ENCODE assay signal across 12 cellular contexts in the genomic region with DNA sequence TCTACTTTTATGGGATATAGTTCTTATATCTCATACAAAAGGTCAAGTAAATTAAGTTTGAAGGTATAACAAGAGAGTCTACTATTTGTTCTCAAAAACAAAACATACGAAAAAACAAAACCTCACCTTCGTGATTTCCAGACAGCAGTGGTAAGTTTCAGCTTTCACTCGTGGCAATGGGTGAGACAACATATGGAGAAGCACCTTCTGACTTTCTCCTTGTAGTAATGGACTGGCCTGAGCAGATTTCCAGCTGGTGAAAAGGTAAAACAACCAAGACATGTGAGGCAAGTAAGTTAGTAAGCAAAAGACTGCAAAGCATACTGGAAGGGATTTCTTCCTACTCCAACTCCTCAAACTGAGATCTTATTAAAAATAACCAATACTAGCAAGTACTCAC. TPM values are rescaled to one million over a fixed set of nuclear protein-coding genes. Genes with fewer than 3 reads are reported as not detected.
DNase-seq lines count a peak whose midpoint lies in the region; ATAC-seq lines count a peak whose summit lies in the region.
"Had no signal": no experiment of that assay in that cellular context is flagged by ENCODE, and none has a peak within 500 bp of the region (broad histone marks: within the 10 kb centered on the region; RNA-seq: fewer than 3 reads in every experiment).

No MANE protein-coding gene starts in this region.

- ATAC-seq in GM18520 (IDR thresholded peaks at IDR 0.05; ENCODE audit: unreplicated experiment) (peak; percentile 68), GM21786 (IDR thresholded peaks at IDR 0.05; ENCODE audit: unreplicated experiment) (peak; percentile 75), HG03196 (IDR thresholded peaks at IDR 0.05; ENCODE audit: unreplicated experiment) (peak; percentile 50), left lobe of liver (peak; percentile 58)
- ATAC-seq in stimulated activated naive CD8-positive, alpha-beta T cell treated with anti-CD3 and anti-CD28 coated beads, Interleukin-15, amount 100 ng/mL, for 72 hours: no peak
- ATAC-seq: activated naive CD8-positive, alpha-beta T cell treated with anti-CD3 and anti-CD28 coated beads, Interleukin-2, amount 50 U/mL, for 24 hours had no signal

- no peak overlapping the region for H3K4me3 Mint-ChIP-seq in stimulated activated naive CD8-positive, alpha-beta T cell treated with anti-CD3 and anti-CD28 coated beads, Interleukin-15, amount 100 ng/mL, for 72 hours
- H3K4me3 Mint-ChIP-seq: activated naive CD8-positive, alpha-beta T cell treated with anti-CD3 and anti-CD28 coated beads, Interleukin-2, amount 50 U/mL, for 24 hours had no signal

- no peak overlapping the region for H3K27ac Mint-ChIP-seq in stimulated activated naive CD8-positive, alpha-beta T cell treated with anti-CD3 and anti-CD28 coated beads, Interleukin-15, amount 100 ng/mL, for 72 hours
- H3K27ac Mint-ChIP-seq: activated naive CD8-positive, alpha-beta T cell treated with anti-CD3 and anti-CD28 coated beads, Interleukin-2, amount 50 U/mL, for 24 hours had no signal

- DNase-seq in left lobe of liver (ENCODE audit: low spot score) (no peak), NK-92 (lab: John Stamatoyannopoulos, UW; ENCODE audit: unreplicated experiment) (no peak), NCI-H510A (lab: John Stamatoyannopoulos, UW) (no peak)
- DNase-seq in stimulated activated naive CD8-positive, alpha-beta T cell treated with anti-CD3 and anti-CD28 coated beads, Interleukin-15, amount 100 ng/mL, for 72 hours: no peak
- no peak for DNase-seq in activated CD8-positive, alpha-beta memory T cell treated with anti-CD3 and anti-CD28 coated beads, Interleukin-2, amount 50 U/mL, for 48 hours
- DNase-seq: activated naive CD8-positive, alpha-beta T cell treated with anti-CD3 and anti-CD28 coated beads, Interleukin-2, amount 50 U/mL, for 24 hours; dorsolateral prefrontal cortex; NCI-H2171; T-helper 9 cell had no signal

- peaks cover 0 to 2% of the 10 kb centered on the region in 2 donors for H3K9me3 Mint-ChIP-seq in stimulated activated naive CD8-positive, alpha-beta T cell treated with anti-CD3 and anti-CD28 coated beads, Interleukin-15, amount 100 ng/mL, for 72 hours
- H3K9me3 Mint-ChIP-seq: activated naive CD8-positive, alpha-beta T cell treated with anti-CD3 and anti-CD28 coated beads, Interleukin-2, amount 50 U/mL, for 24 hours had no signal

- no peaks in the 10 kb centered on the region for H3K27me3 Mint-ChIP-seq in stimulated activated naive CD8-positive, alpha-beta T cell treated with anti-CD3 and anti-CD28 coated beads, Interleukin-15, amount 100 ng/mL, for 72 hours
- H3K27me3 Mint-ChIP-seq: activated naive CD8-positive, alpha-beta T cell treated with anti-CD3 and anti-CD28 coated beads, Interleukin-2, amount 50 U/mL, for 24 hours had no signal

- H3K4me1 Mint-ChIP-seq in stimulated activated naive CD8-positive, alpha-beta T cell treated with anti-CD3 and anti-CD28 coated beads, Interleukin-15, amount 100 ng/mL, for 72 hours: peaks cover 6% of the 10 kb centered on the region

RNA-seq across cellular contexts. Expression of gene RTTN, which starts 39.6 kb away (rescaled TPM):
- 6.6 TPM for total RNA-seq in left lobe of liver
